Comparison of ENCODE assay signal across 2 cellular contexts in genomic region chr2:780581-780980, GRCh38.
TF ChIP-seq lines count a peak whose summit lies in the region.

No MANE protein-coding gene starts in this region.

TF ChIP-seq in HepG2, 621 proteins besides CTCF, POLR2A, EP300 and RAD21:
- peak; percentile 74 for TF ChIP-seq ZNF12 (CRISPR knock-in tag; IDR thresholded peaks at IDR 0.05)
- no peak for TF ChIP-seq ZFP37 (CRISPR knock-in tag; IDR thresholded peaks at IDR 0.05; ENCODE audit: borderline replicate concordance)

TF ChIP-seq in H1, 55 proteins besides CTCF, POLR2A, EP300 and RAD21:
- TF ChIP-seq NRF1 (IDR thresholded peaks at IDR 0.05; ENCODE audit: low read depth, low read length) (no peak), JUND (IDR thresholded peaks at IDR 0.05; ENCODE audit: low read length) (no peak), NANOG (IDR thresholded peaks at IDR 0.05; ENCODE audit: insufficient read depth, low read depth, low read length, poor library complexity, severe bottlenecking) (no peak), BCL11A (IDR thresholded peaks at IDR 0.05; ENCODE audit: low read depth in 2 of 2, low read length in 2 of 2) (no peak), SIN3A (conservative IDR thresholded peaks at IDR 0.05 in 1 of 2, IDR thresholded peaks at IDR 0.05 in 1 of 2; ENCODE audit: low read depth in 1 of 2, low read length in 2 of 2) (no peak), KDM1A (IDR thresholded peaks at IDR 0.05; ENCODE audit: borderline replicate concordance, low read length) (no peak), JUN (IDR thresholded peaks at IDR 0.05; ENCODE audit: low read depth, low read length) (no peak), HDAC6 (IDR thresholded peaks at IDR 0.05; ENCODE audit: low read depth, low read length) (no peak), SIRT6 (IDR thresholded peaks at IDR 0.05; ENCODE audit: low read length) (no peak)
